16 cellular contexts compared by ENCODE assay signal in the genomic region with DNA sequence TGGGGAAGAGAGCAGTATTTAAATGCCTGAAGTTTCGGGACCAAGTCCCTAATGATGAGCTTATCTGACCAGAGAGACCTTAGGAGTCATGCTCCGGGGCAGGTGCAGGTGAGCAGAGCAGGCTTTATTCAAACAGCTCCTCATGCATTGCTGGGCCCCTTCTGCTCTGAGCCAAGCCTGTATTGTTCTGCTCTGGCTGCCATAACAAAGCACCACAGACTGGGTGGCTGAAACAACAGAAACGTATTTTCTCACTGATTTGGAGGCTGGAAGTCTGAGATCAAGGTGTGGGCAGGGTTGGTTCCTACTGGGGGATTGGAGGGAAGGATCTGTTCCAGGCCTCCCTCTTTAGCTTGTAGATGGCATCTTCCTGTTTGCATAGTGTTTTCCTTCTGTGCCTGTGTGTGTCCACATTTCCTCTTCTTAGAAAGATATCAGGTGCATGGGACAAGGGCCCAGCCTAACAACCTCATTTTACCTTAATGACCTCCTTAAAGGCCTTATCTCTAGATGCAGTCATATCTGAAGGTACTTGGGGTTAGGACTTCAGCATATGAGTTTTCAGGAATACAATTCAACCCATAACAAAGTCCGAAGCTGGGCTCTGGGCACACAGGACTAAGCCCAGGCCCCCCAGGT.
DNase-seq lines count a peak whose midpoint lies in the region; ATAC-seq and TF ChIP-seq lines count a peak whose summit lies in the region.
"Had no signal": no experiment of that assay in that cellular context is flagged by ENCODE, and none has a peak within 500 bp of the region (broad histone marks: within the 10 kb centered on the region; RNA-seq: fewer than 3 reads in every experiment).

No MANE protein-coding gene starts in this region.

- H3K27me3 Mint-ChIP-seq in activated T-helper 2 cell treated with anti-CD3 and anti-CD28 coated beads, Interferon-gamma antibody, Interleukin-2, Interleukin-4, amounts not matched to agents 10 μg/mL and 5 μg/mL and 100 μg/mL, durations not matched to agents 14 hours and 24 hours and 36 hours (ENCODE audit: low read depth): no peaks in the 10 kb centered on the region
- H3K27me3 Mint-ChIP-seq in osteocyte (ENCODE audit: unreplicated experiment): no peaks in the 10 kb centered on the region
- H3K27me3 Mint-ChIP-seq: IgD-negative memory B cell had no signal

- DNase-seq in DMS79 treated with DMSO at 0.1 percent for 48 hours (lab: John Stamatoyannopoulos, UW): peak; percentile 56
- no peak for DNase-seq in DMS79 (lab: John Stamatoyannopoulos, UW)
- peak; percentile 2 for DNase-seq in GM13976 (ENCODE audit: low spot score)
- no peak for DNase-seq in activated T-helper 2 cell treated with anti-CD3 and anti-CD28 coated beads, Interferon-gamma antibody, Interleukin-2, Interleukin-4, amounts not matched to agents 10 μg/mL and 5 μg/mL and 100 μg/mL, durations not matched to agents 14 hours and 24 hours and 36 hours (ENCODE audit: low spot score)
- DNase-seq in osteocyte (ENCODE audit: extremely low spot score, unreplicated experiment): peak; percentile 30
- no peak for DNase-seq in hepatic stellate cell (ENCODE audit: low spot score)
- no peak for DNase-seq in dorsolateral prefrontal cortex
- DNase-seq: hypothalamus, NCI-H524 treated with DMSO at 0.1 percent for 48 hours, sigmoid colon had no signal

- peaks cover 20% of the 10 kb centered on the region for H3K4me1 Mint-ChIP-seq in activated T-helper 2 cell treated with anti-CD3 and anti-CD28 coated beads, Interferon-gamma antibody, Interleukin-2, Interleukin-4, amounts not matched to agents 10 μg/mL and 5 μg/mL and 100 μg/mL, durations not matched to agents 14 hours and 24 hours and 36 hours (ENCODE audit: low read depth)
- peaks cover 35% of the 10 kb centered on the region for H3K4me1 Mint-ChIP-seq in osteocyte (ENCODE audit: unreplicated experiment)
- H3K4me1 Mint-ChIP-seq: IgD-negative memory B cell, neural crest cell had no signal

- TF ChIP-seq CTCF in GM13976 (IDR thresholded peaks at IDR 0.05; ENCODE audit: borderline replicate concordance, control extremely low read depth, extremely low read depth, insufficient read depth, missing control alignments) (no peak), osteocyte (IDR thresholded peaks at IDR 0.05) (no peak), dorsolateral prefrontal cortex (IDR thresholded peaks at IDR 0.05 in 54 of 56, conservative IDR thresholded peaks at IDR 0.05 in 2 of 56; ENCODE audit: low read depth in 1 of 56, partially characterized antibody in 56 of 56) (no peak)

- H3K9me3 Mint-ChIP-seq in activated T-helper 2 cell treated with anti-CD3 and anti-CD28 coated beads, Interferon-gamma antibody, Interleukin-2, Interleukin-4, amounts not matched to agents 10 μg/mL and 5 μg/mL and 100 μg/mL, durations not matched to agents 14 hours and 24 hours and 36 hours: no peaks in the 10 kb centered on the region
- H3K9me3 Mint-ChIP-seq in osteocyte (ENCODE audit: unreplicated experiment): no peaks in the 10 kb centered on the region
- H3K9me3 Mint-ChIP-seq: IgD-negative memory B cell; neural crest cell; T-helper 2 cell treated with Interferon-gamma antibody and Interleukin-4, amounts not matched to agents 5 μg/mL and 100 μg/mL, for 36 hours had no signal

- intact Hi-C loops in activated T-helper 2 cell treated with anti-CD3 and anti-CD28 coated beads, Interferon-gamma antibody, Interleukin-2, Interleukin-4, amounts not matched to agents 10 μg/mL and 5 μg/mL and 100 μg/mL, durations not matched to agents 14 hours and 24 hours and 36 hours (cut with micrococcal nuclease): loop anchor here (5.0 to 10.0 kb wide), 3 partner anchors 43 to 346 kb away; no protein-coding TSS in a partner anchor
- intact Hi-C loops in dorsolateral prefrontal cortex (cut with DNase I): loop anchor here (2.0 to 10.0 kb wide), 5 partner anchors 43 to 476 kb away; no protein-coding TSS in a partner anchor

- no peaks in the 10 kb centered on the region for H3K36me3 Mint-ChIP-seq in activated T-helper 2 cell treated with anti-CD3 and anti-CD28 coated beads, Interferon-gamma antibody, Interleukin-2, Interleukin-4, amounts not matched to agents 10 μg/mL and 5 μg/mL and 100 μg/mL, durations not matched to agents 14 hours and 24 hours and 36 hours (ENCODE audit: low read depth)
- no peaks in the 10 kb centered on the region for H3K36me3 Mint-ChIP-seq in osteocyte (ENCODE audit: unreplicated experiment)

- H3K27me3 ChIP-seq in dorsolateral prefrontal cortex: peaks cover 0 to 9% (median 0%) of the 10 kb centered on the region in 45 donors
- H3K27me3 ChIP-seq: sigmoid colon had no signal

- no peak overlapping the region for H3K4me3 Mint-ChIP-seq in activated T-helper 2 cell treated with anti-CD3 and anti-CD28 coated beads, Interferon-gamma antibody, Interleukin-2, Interleukin-4, amounts not matched to agents 10 μg/mL and 5 μg/mL and 100 μg/mL, durations not matched to agents 14 hours and 24 hours and 36 hours (ENCODE audit: low read depth)
- H3K4me3 Mint-ChIP-seq in osteocyte (ENCODE audit: unreplicated experiment): no peak overlapping the region
- H3K4me3 Mint-ChIP-seq: IgD-negative memory B cell; neural crest cell; T-helper 2 cell treated with Interferon-gamma antibody and Interleukin-4, amounts not matched to agents 5 μg/mL and 100 μg/mL, for 36 hours had no signal

- ATAC-seq in HG02571 (IDR thresholded peaks at IDR 0.05; ENCODE audit: unreplicated experiment): no peak

- in situ Hi-C loops in GM13976 (cut with MboI; ENCODE audit: low sequenced_read_pairs, unreplicated experiment): loop anchor here (10.0 kb wide), 1 partner anchor 236 kb away; no protein-coding TSS in a partner anchor

- H3K4me3 ChIP-seq in dorsolateral prefrontal cortex: no peak overlapping the region
- H3K4me3 ChIP-seq: lung, sigmoid colon had no signal

- H3K27ac ChIP-seq in dorsolateral prefrontal cortex: no peak overlapping the region
- H3K27ac ChIP-seq: 22Rv1 had no signal

- H3K27ac Mint-ChIP-seq in activated T-helper 2 cell treated with anti-CD3 and anti-CD28 coated beads, Interferon-gamma antibody, Interleukin-2, Interleukin-4, amounts not matched to agents 10 μg/mL and 5 μg/mL and 100 μg/mL, durations not matched to agents 14 hours and 24 hours and 36 hours: peak overlapping the region; percentile 60
- H3K27ac Mint-ChIP-seq in osteocyte (ENCODE audit: unreplicated experiment): no peak overlapping the region
- H3K27ac Mint-ChIP-seq: IgD-negative memory B cell; T-helper 2 cell treated with Interferon-gamma antibody and Interleukin-4, amounts not matched to agents 5 μg/mL and 100 μg/mL, for 36 hours had no signal

Comparison
In these comparisons a context has a peak if more than half of its experiments do, and no peak if none do; other contexts are left out.
1. DNase-seq: peak in DMS79 treated with DMSO at 0.1 percent for 48 hours (single experiment), GM13976 (single experiment) and osteocyte (single experiment); none in DMS79 (single experiment), activated T-helper 2 cell treated with anti-CD3 and anti-CD28 coated beads, Interferon-gamma antibody, Interleukin-2, Interleukin-4, amounts not matched to agents 10 μg/mL and 5 μg/mL and 100 μg/mL, durations not matched to agents 14 hours and 24 hours and 36 hours (single experiment), hepatic stellate cell (single experiment) and dorsolateral prefrontal cortex (0 of 10).